19 cellular contexts compared by ENCODE assay signal in the genomic region with DNA sequence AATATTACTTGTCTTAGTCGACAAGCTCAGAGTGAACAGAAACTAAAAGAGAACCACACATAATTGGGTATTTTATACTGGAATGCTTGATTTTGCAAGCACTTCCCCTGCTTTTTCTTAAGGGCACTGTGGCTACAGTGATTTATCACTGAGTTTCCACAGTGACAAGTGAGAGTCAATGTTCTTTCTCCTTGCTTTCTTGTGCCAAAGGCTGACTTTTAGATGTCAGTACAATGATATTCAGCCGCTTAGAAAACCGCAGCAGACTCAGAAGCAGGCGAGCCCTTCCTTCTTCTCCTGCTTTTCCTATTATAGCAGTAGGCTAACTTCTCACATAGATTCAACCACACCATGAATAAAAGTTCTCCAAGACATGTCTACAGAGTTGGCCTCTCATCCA.
"Had no signal": no experiment of that assay in that cellular context is flagged by ENCODE, and none has a peak within 500 bp of the region (broad histone marks: within the 10 kb centered on the region; RNA-seq: fewer than 3 reads in every experiment).

No MANE protein-coding gene starts in this region.

- DNase-seq: activated CD4-positive, alpha-beta T cell treated with anti-CD3 and anti-CD28 coated beads for 1 hour; activated CD4-positive, alpha-beta T cell treated with anti-CD3 and anti-CD28 coated beads, Interleukin-2, amount 50 U/mL, for 4 hours; activated naive CD4-positive, alpha-beta T cell treated with Interleukin-2 at 50 U/mL for 16 hours; activated naive CD8-positive, alpha-beta T cell treated with anti-CD3 and anti-CD28 coated beads, Interleukin-2, amount 50 U/mL, for 24 hours; activated T-cell treated with anti-CD3 and anti-CD28 coated beads for 4 hours; body of pancreas; caudate nucleus; colonic mucosa; gastrocnemius medialis; heart left ventricle; immature natural killer cell; midbrain; ovary; stimulated activated CD4-positive, alpha-beta T cell treated with anti-CD3 and anti-CD28 coated beads, Interleukin-4, amount 100 ng/mL, for 1 hour; stimulated activated naive CD4-positive, alpha-beta T cell; substantia nigra; T-helper 1 cell; transverse colon had no signal

- H3K4me3 ChIP-seq: body of pancreas, colonic mucosa, gastrocnemius medialis, heart left ventricle, ovary, transverse colon had no signal

- ATAC-seq: activated naive CD8-positive, alpha-beta T cell treated with anti-CD3 and anti-CD28 coated beads, Interleukin-2, amount 50 U/mL, for 24 hours; body of pancreas; esophagus mucosa; gastrocnemius medialis; heart left ventricle had no signal
